ENCODE assay signal across 8 cellular contexts in the genomic region with DNA sequence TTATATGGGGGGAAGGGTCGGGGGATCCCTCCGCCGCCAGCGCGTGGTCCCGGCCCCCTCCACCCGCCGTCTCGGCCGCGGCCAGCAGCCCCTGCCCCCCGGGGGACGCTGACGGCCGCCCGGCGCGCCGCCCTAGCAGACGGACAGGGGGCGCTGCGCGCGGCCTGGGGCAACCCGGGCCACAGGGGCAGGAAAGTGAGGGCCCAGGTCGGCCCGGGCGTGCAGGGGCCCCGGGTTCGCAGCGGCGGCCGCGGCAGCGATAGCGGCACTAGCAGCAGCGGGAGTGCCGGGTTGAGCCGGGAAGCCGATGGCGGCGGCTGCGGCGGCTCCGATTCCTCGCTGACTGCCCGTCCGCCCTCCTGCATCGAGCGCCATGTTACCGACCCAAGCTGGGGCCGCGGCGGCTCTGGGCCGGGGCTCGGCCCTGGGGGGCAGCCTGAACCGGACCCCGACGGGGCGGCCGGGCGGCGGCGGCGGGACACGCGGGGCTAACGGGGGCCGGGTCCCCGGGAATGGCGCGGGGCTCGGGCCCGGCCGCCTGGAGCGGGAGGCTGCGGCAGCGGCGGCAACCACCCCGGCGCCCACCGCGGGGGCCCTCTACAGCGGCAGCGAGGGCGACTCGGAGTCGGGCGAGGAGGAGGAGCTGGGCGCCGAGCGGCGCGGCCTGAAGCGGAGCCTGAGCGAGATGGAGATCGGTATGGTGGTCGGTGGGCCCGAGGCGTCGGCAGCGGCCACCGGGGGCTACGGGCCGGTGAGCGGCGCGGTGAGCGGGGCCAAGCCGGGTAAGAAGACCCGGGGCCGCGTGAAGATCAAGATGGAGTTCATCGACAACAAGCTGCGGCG. TPM values are rescaled to one million over a fixed set of nuclear protein-coding genes. Genes with fewer than 3 reads are reported as not detected.
DNase-seq lines count a peak whose midpoint lies in the region; ATAC-seq and TF ChIP-seq lines count a peak whose summit lies in the region.

No MANE protein-coding gene starts in this region.

- 0% methylated on average over 116 of the region's 116 CpGs for WGBS in sigmoid colon, 2 donors

- TF ChIP-seq CTCF in GM06990 (IDR thresholded peaks at IDR 0.05; ENCODE audit: insufficient read depth, low read length, poor library complexity, severe bottlenecking) (peak; percentile 12), sigmoid colon (IDR thresholded peaks at IDR 0.05) (peak in 2 of 4 experiments; percentile 31 to 80)

- peaks cover 0 to 43% (median 40%) of the 10 kb centered on the region in 4 donors for H3K4me1 ChIP-seq in sigmoid colon

- H3K36me3 ChIP-seq in GM06990 (ENCODE audit: control insufficient read depth, insufficient read depth, low read length) = peaks cover 12% of the 10 kb centered on the region
- H3K36me3 ChIP-seq in sigmoid colon = peaks cover 12 to 17% (median 14%) of the 10 kb centered on the region in 4 donors

- peak in 1 of 2 donors; percentile 60 for TF ChIP-seq POLR2A in sigmoid colon (IDR thresholded peaks at IDR 0.05)

- H3K9me3 ChIP-seq in sigmoid colon = no peaks in the 10 kb centered on the region

- ATAC-seq in GM21390 (IDR thresholded peaks at IDR 0.05; ENCODE audit: unreplicated experiment) = peak; percentile 30

- peak; percentile 48 for DNase-seq in GM06990 (ENCODE audit: extremely low read depth, insufficient read length)
- DNase-seq in HuH-7.5 (ENCODE audit: low spot score) = peak; percentile 84
- peak; percentile 36 for DNase-seq in activated effector memory CD4-positive, alpha-beta T cell treated with Interleukin-2 at 50 U/mL for 16 hours
- peak in 28 of 42 donors; percentile 8 to 61 (median 34) for DNase-seq in head of caudate nucleus
- DNase-seq in sigmoid colon = no peak
- no peak for DNase-seq in foreskin melanocyte
- DNase-seq in kidney glomerular epithelial cell (lab: John Stamatoyannopoulos, UW) = no peak

- H3K27me3 ChIP-seq in GM06990 (replicated peaks; ENCODE audit: control insufficient read depth, insufficient read depth, low read length) (no peaks in the 10 kb centered on the region), sigmoid colon (no peaks in the 10 kb centered on the region)

- intact Hi-C loops in head of caudate nucleus (cut with DNase I) = loop anchor here (5.0 kb wide), 1 partner anchor 76 kb away; no protein-coding TSS in a partner anchor
- intact Hi-C loops in sigmoid colon (cut with DNase I) = loop anchor here (5.0 to 10.0 kb wide), 6 partner anchors 114 to 1124 kb away; partner anchors contain the start of genes BICRAL, KLC4, LRRC73 and MRPL14

- H3K4me3 ChIP-seq in GM06990 (replicated peaks; ENCODE audit: low read depth, low read length) (peak overlapping the region; percentile 90), sigmoid colon (peak overlapping the region; percentile 88 to 98 (median 95))

- no peak for TF ChIP-seq EP300 in sigmoid colon (IDR thresholded peaks at IDR 0.05)

- peak overlapping the region; percentile 99 to 100 (median 100) for H3K27ac ChIP-seq in sigmoid colon

RNA-seq across cellular contexts. Expression of gene SRF, which starts 0.4 kb away (rescaled TPM):
- 10 to 100 TPM; 64.2 to 96.9 (median 89.1) TPM for total RNA-seq in sigmoid colon
- 10 to 100 TPM; 12.6 to 31.2 (median 13.9) TPM for polyA plus RNA-seq in sigmoid colon

RNA-seq across cellular contexts. Expression of gene CUL9, which starts 10.5 kb away (rescaled TPM):
- 10 to 100 TPM; 21.7 to 49.6 (median 31.9) TPM for total RNA-seq in sigmoid colon
- polyA plus RNA-seq in sigmoid colon = 10 to 100 TPM in 2 of 3 donors, 1 to 10 TPM in 1; 5.1 to 32.9 (median 12.6) TPM

RNA-seq across cellular contexts. Expression of gene DNPH1, which starts 57.8 kb away (rescaled TPM):
- 10 to 100 TPM; 32.1 to 96.0 (median 90.3) TPM for total RNA-seq in sigmoid colon
- 100 to 1,000 TPM; 155 to 188 (median 163) TPM for polyA plus RNA-seq in sigmoid colon

Comparison
In these comparisons a context has a peak if more than half of its experiments do, and no peak if none do; other contexts are left out.
1. DNase-seq: peak in GM06990 (single experiment), HuH-7.5 (single experiment), activated effector memory CD4-positive, alpha-beta T cell treated with Interleukin-2 at 50 U/mL for 16 hours (single experiment) and head of caudate nucleus (28 of 42); none in sigmoid colon (single experiment), foreskin melanocyte (single experiment) and kidney glomerular epithelial cell (single experiment).